In genomic region chr11:70844387-70844786, GRCh38 we compare ENCODE assay signal across 20 cellular contexts.
DNase-seq lines count a peak whose midpoint lies in the region; ATAC-seq, FAIRE-seq and TF ChIP-seq lines count a peak whose summit lies in the region.
"Had no signal": no experiment of that assay in that cellular context is flagged by ENCODE, and none has a peak within 500 bp of the region (broad histone marks: within the 10 kb centered on the region; RNA-seq: fewer than 3 reads in every experiment).

No MANE protein-coding gene starts in this region.

- H3K18ac ChIP-seq in H9 (ENCODE audit: insufficient read length, low read depth, low read length) (no peak overlapping the region), H1 (ENCODE audit: extremely low read depth, low read length) (no peak overlapping the region)

- H4K91ac ChIP-seq in H9 (ENCODE audit: insufficient read length, low read depth, low read length) (no peak overlapping the region), H1 (replicated peaks; ENCODE audit: insufficient read length, low read length) (no peak overlapping the region)

- POLR2A ChIA-PET in H1 (lab: Charles Lee; ENCODE audit: partially characterized antibody): no interaction called here

- H3K4me2 ChIP-seq in GM23338 (no peak overlapping the region), H9 (ENCODE audit: insufficient read depth, insufficient read length, low read length) (no peak overlapping the region), H1 (ENCODE audit: insufficient read depth in 1 of 2, low read depth in 2 of 2, low read length in 2 of 2) (no peak overlapping the region), osteoblast (ENCODE audit: insufficient read depth, low read length) (no peak overlapping the region)

- no peaks in the 10 kb centered on the region for H3K79me2 ChIP-seq in GM23338 (replicated peaks; ENCODE audit: insufficient read depth)
- no peaks in the 10 kb centered on the region for H3K79me2 ChIP-seq in H9 (ENCODE audit: insufficient read depth, low read length)
- H3K79me2 ChIP-seq in H1 (ENCODE audit: control insufficient read depth in 1 of 2, insufficient read depth in 2 of 2, low read length in 2 of 2): no peaks in the 10 kb centered on the region
- H3K79me2 ChIP-seq in osteoblast (ENCODE audit: insufficient read depth, low read length): no peaks in the 10 kb centered on the region

- no peaks in the 10 kb centered on the region for H3K4me1 ChIP-seq in GM23338 (ENCODE audit: insufficient read depth)
- no peaks in the 10 kb centered on the region for H3K4me1 ChIP-seq in H9 (ENCODE audit: insufficient read depth, low read length)
- H3K4me1 ChIP-seq in H1 (replicated peaks in 1 of 4; ENCODE audit: control insufficient read depth in 3 of 4, insufficient read depth in 4 of 4, low read length in 3 of 4): no peaks in the 10 kb centered on the region; a peak in 1 of 7 replicates
- no peaks in the 10 kb centered on the region for H3K4me1 ChIP-seq in osteoblast (ENCODE audit: insufficient read depth, low read length)
- no peaks in the 10 kb centered on the region for H3K4me1 ChIP-seq in testis
- H3K4me1 ChIP-seq: BE2C had no signal

- no peak overlapping the region for H2BK120ac ChIP-seq in H9 (ENCODE audit: low read depth, low read length, poor library complexity, severe bottlenecking)
- H2BK120ac ChIP-seq in H1 (replicated peaks; ENCODE audit: low read depth, low read length): no peak overlapping the region

- H2BK20ac ChIP-seq in H9 (ENCODE audit: low read depth, low read length, poor library complexity, severe bottlenecking) (no peak overlapping the region), H1 (ENCODE audit: low read length) (no peak overlapping the region)

- no peaks in the 10 kb centered on the region for H3K9me2 ChIP-seq in GM23338 (ENCODE audit: insufficient read depth)

- no peak overlapping the region for H2BK5ac ChIP-seq in H9 (ENCODE audit: insufficient read length, low read length)
- H2BK5ac ChIP-seq in H1 (ENCODE audit: low read depth, low read length): no peak overlapping the region

- TF ChIP-seq RAD21 in H1 (IDR thresholded peaks at IDR 0.05 in 1 of 2, conservative IDR thresholded peaks at IDR 0.05 in 1 of 2; ENCODE audit: low read depth in 2 of 2, low read length in 2 of 2): no peak

- H3K4me1 Mint-ChIP-seq in GM23338: peaks cover 12% of the 10 kb centered on the region
- peaks cover 8 to 23% of the 10 kb centered on the region in 2 experiments for H3K4me1 Mint-ChIP-seq in H9
- H3K4me1 Mint-ChIP-seq: CD4-positive, CD25-positive, alpha-beta regulatory T cell; CD8-positive, alpha-beta memory T cell had no signal

- ATAC-seq in GM23338: peak; percentile 47
- ATAC-seq: GM12878, K562 had no signal

- H3F3A ChIP-seq in GM23338 (replicated peaks; ENCODE audit: low read depth): no peaks in the 10 kb centered on the region

- H3K56ac ChIP-seq in H9 (ENCODE audit: insufficient read length, low read depth, low read length): no peak overlapping the region
- no peak overlapping the region for H3K56ac ChIP-seq in H1 (replicated peaks; ENCODE audit: insufficient read length, low read depth, low read length)

- H3K9me3 ChIP-seq in H9 (ENCODE audit: control insufficient read depth, low read depth, low read length) (no peaks in the 10 kb centered on the region), H1 (ENCODE audit: insufficient read depth in 2 of 2, low read depth in 1 of 2, low read length in 1 of 2) (no peaks in the 10 kb centered on the region), osteoblast (ENCODE audit: low read depth, low read length) (no peaks in the 10 kb centered on the region), testis (no peaks in the 10 kb centered on the region)
- H3K9me3 ChIP-seq: BE2C had no signal

- H4K8ac ChIP-seq in H9 (replicated peaks; ENCODE audit: insufficient read length, low read depth, low read length) (no peak overlapping the region), H1 (ENCODE audit: extremely low read depth, insufficient read depth, low read length) (no peak overlapping the region)

- no peak overlapping the region for H3K27ac Mint-ChIP-seq in GM23338
- H3K27ac Mint-ChIP-seq in H9: peak overlapping the region in 2 of 3 experiments; percentile 0 to 6; a peak in 3 of 7 replicates
- H3K27ac Mint-ChIP-seq: CD4-positive, CD25-positive, alpha-beta regulatory T cell; CD8-positive, alpha-beta memory T cell had no signal

- no peak overlapping the region for H3K27ac ChIP-seq in GM23338 (ENCODE audit: low read depth)
- no peak overlapping the region for H3K27ac ChIP-seq in H9 (ENCODE audit: insufficient read length, low read depth, low read length)
- no peak overlapping the region for H3K27ac ChIP-seq in H1 (ENCODE audit: low read depth, low read length)
- no peak overlapping the region for H3K27ac ChIP-seq in osteoblast (ENCODE audit: low read depth, low read length)
- H3K27ac ChIP-seq in testis: no peak overlapping the region

- H3K79me1 ChIP-seq in H9 (ENCODE audit: insufficient read depth, low read depth, low read length, poor library complexity, severe bottlenecking) (no peaks in the 10 kb centered on the region), H1 (ENCODE audit: low read depth, low read length) (no peaks in the 10 kb centered on the region; the same call in none of the 2 replicates)

- no peak for TF ChIP-seq EP300 in H1 (IDR thresholded peaks at IDR 0.05; ENCODE audit: borderline replicate concordance in 1 of 2, low read depth in 2 of 2, low read length in 2 of 2)

- H3K14ac ChIP-seq in H9 (ENCODE audit: insufficient read depth, low read length) (no peak overlapping the region), H1 (ENCODE audit: insufficient read length) (no peak overlapping the region)

- no peaks in the 10 kb centered on the region for H3K23me2 ChIP-seq in H9 (ENCODE audit: insufficient read length, low read depth, low read length, poor library complexity, severe bottlenecking)
- H3K23me2 ChIP-seq in H1 (ENCODE audit: low read depth, low read length): no peaks in the 10 kb centered on the region

- no peaks in the 10 kb centered on the region; the same call in 1 of the 3 replicates for H3K36me3 Mint-ChIP-seq in GM23338 (ENCODE audit: low read depth)
- H3K36me3 Mint-ChIP-seq in H9 (ENCODE audit: insufficient read depth in 1 of 3, low read depth in 3 of 3): peaks cover 0 to 3% (median 0%) of the 10 kb centered on the region in 3 experiments; a peak in 1 of 7 replicates
- H3K36me3 Mint-ChIP-seq: CD4-positive, CD25-positive, alpha-beta regulatory T cell; CD8-positive, alpha-beta memory T cell had no signal

- H2AK5ac ChIP-seq in H9 (ENCODE audit: insufficient read length, low read length): no peak overlapping the region
- H2AK5ac ChIP-seq in H1 (ENCODE audit: low read depth, low read length): no peak overlapping the region

- H3K4me3 ChIP-seq in GM23338 (no peak overlapping the region), H1 (ENCODE audit: extremely low read depth in 1 of 4, insufficient read depth in 2 of 4, low read depth in 3 of 4, low read length in 4 of 4) (no peak overlapping the region), osteoblast (ENCODE audit: insufficient read depth, low read length) (no peak overlapping the region), testis (no peak overlapping the region)
- H3K4me3 ChIP-seq: GM12878, K562 had no signal

- CTCF ChIA-PET in H1 (lab: Charles Lee; ENCODE audit: partially characterized antibody): no interaction called here

- H3K27me3 Mint-ChIP-seq in GM23338 (ENCODE audit: insufficient read depth, low read depth, poor library complexity) (peaks cover 7% of the 10 kb centered on the region), H9 (ENCODE audit: low read depth) (no peaks in the 10 kb centered on the region; the same call in 1 of the 2 replicates)
- H3K27me3 Mint-ChIP-seq: CD4-positive, CD25-positive, alpha-beta regulatory T cell had no signal

- H4K20me1 ChIP-seq in GM23338 (replicated peaks; ENCODE audit: insufficient read depth) (no peaks in the 10 kb centered on the region), H9 (ENCODE audit: control insufficient read depth, insufficient read depth, insufficient read length) (no peaks in the 10 kb centered on the region), H1 (replicated peaks in 1 of 2; ENCODE audit: control insufficient read depth in 1 of 2, insufficient read depth in 2 of 2, low read length in 2 of 2) (peaks cover 4 to 12% of the 10 kb centered on the region in 2 experiments), osteoblast (ENCODE audit: insufficient read depth, low read length) (no peaks in the 10 kb centered on the region)

- no peak for FAIRE-seq in H1 (lab: Jason Lieb, UNC)
- FAIRE-seq: GM12878, GM19239, H54, K562 had no signal

- no peak overlapping the region for H3K4me3 Mint-ChIP-seq in GM23338
- peak overlapping the region in 1 of 2 experiments; percentile 2; a peak in 1 of 5 replicates for H3K4me3 Mint-ChIP-seq in H9
- H3K4me3 Mint-ChIP-seq: CD4-positive, CD25-positive, alpha-beta regulatory T cell; CD8-positive, alpha-beta memory T cell had no signal

- no peak overlapping the region for H2BK12ac ChIP-seq in H9 (ENCODE audit: insufficient read length, low read depth, low read length)
- H2BK12ac ChIP-seq in H1 (ENCODE audit: low read depth, low read length): no peak overlapping the region

- no peaks in the 10 kb centered on the region for H3K36me3 ChIP-seq in GM23338 (ENCODE audit: insufficient read depth)
- no peaks in the 10 kb centered on the region for H3K36me3 ChIP-seq in H1 (ENCODE audit: control insufficient read depth in 2 of 4, insufficient read depth in 4 of 4, low read length in 3 of 4)
- no peaks in the 10 kb centered on the region for H3K36me3 ChIP-seq in osteoblast (ENCODE audit: insufficient read depth, low read length)
- H3K36me3 ChIP-seq in testis (ENCODE audit: low read depth, missing control alignments): no peaks in the 10 kb centered on the region
- H3K36me3 ChIP-seq: BE2C had no signal

- no peaks in the 10 kb centered on the region for H3K27me3 ChIP-seq in GM23338 (ENCODE audit: insufficient read depth)
- H3K27me3 ChIP-seq in H9 (ENCODE audit: insufficient read depth, low read length): no peaks in the 10 kb centered on the region
- no peaks in the 10 kb centered on the region for H3K27me3 ChIP-seq in H1 (replicated peaks in 1 of 4; ENCODE audit: control insufficient read depth in 3 of 4, extremely low read depth in 1 of 4, insufficient read depth in 3 of 4, low read length in 3 of 4)
- no peaks in the 10 kb centered on the region for H3K27me3 ChIP-seq in osteoblast (ENCODE audit: insufficient read depth, low read length)
- no peaks in the 10 kb centered on the region for H3K27me3 ChIP-seq in testis
- H3K27me3 ChIP-seq: BE2C had no signal

- intact Hi-C loops in testis (cut with DNase I; ENCODE audit: low total_unique reads): no loop called here

- TF ChIP-seq CTCF in GM23338 (conservative IDR thresholded peaks at IDR 0.05; ENCODE audit: low read depth in 2 of 2) (no peak), H9 (conservative IDR thresholded peaks at IDR 0.05) (no peak), H1 (IDR thresholded peaks at IDR 0.05; ENCODE audit: control extremely low read depth in 1 of 3, insufficient read depth in 1 of 3, low read depth in 1 of 3, low read length in 3 of 3) (no peak), osteoblast (IDR thresholded peaks at IDR 0.05; ENCODE audit: extremely low read depth, low read depth, low read length) (no peak), testis (IDR thresholded peaks at IDR 0.05) (no peak)

- no peak overlapping the region for H3T11ph ChIP-seq in H9 (ENCODE audit: low read length)

- H2AFZ ChIP-seq in GM23338: no peak overlapping the region
- no peak overlapping the region for H2AFZ ChIP-seq in H9 (ENCODE audit: low read length)
- no peak overlapping the region for H2AFZ ChIP-seq in H1 (ENCODE audit: low read length)
- no peak overlapping the region for H2AFZ ChIP-seq in osteoblast (ENCODE audit: low read length)

- no peak overlapping the region for H3K23ac ChIP-seq in H9 (ENCODE audit: insufficient read length, low read depth, low read length)
- H3K23ac ChIP-seq in H1 (ENCODE audit: insufficient read length): no peak overlapping the region

- H4K5ac ChIP-seq in H9 (ENCODE audit: insufficient read length, low read depth, low read length) (no peak overlapping the region), H1 (ENCODE audit: insufficient read length, low read depth, low read length) (no peak overlapping the region)

- DNase-seq in GM23338 (ENCODE audit: low spot score): no peak
- no peak for DNase-seq in H9
- DNase-seq in H1 (ENCODE audit: low read depth in 1 of 2, low spot score in 2 of 2): no peak
- DNase-seq in osteoblast (ENCODE audit: insufficient read length, low spot score, missing footprints): peak; percentile 6
- DNase-seq in AG20443 (ENCODE audit: low spot score): no peak
- DNase-seq in testis: no peak
- no peak for DNase-seq in stimulated activated CD4-positive, alpha-beta T cell treated with anti-CD3 and anti-CD28 coated beads, Interleukin-12 subunit alpha, Interleukin-12 subunit beta, amount 100 ng/mL, for 4 hours
- DNase-seq: BE2C; C1 segment of cervical spinal cord; CD4-positive, CD25-positive, alpha-beta regulatory T cell; CD8-positive, alpha-beta memory T cell; COR-L47; DMS 273 treated with DMSO at 0.1 percent for 48 hours; DMS53; DND-41; EL had no signal

- no CpG with 5 or more reads among the region's 14 CpGs for WGBS in H9 (ENCODE audit: extremely low coverage, insufficient read length, low lambda C conversion rate)
- WGBS in H1 (ENCODE audit: extremely low coverage in 1 of 2, insufficient coverage in 1 of 2, insufficient read length in 1 of 2, insufficient replicate concordance in 2 of 2, low coverage in 1 of 2, low lambda C conversion rate in 2 of 2, missing lambda C conversion rate in 1 of 2), 2 experiments: 84% methylated on average over 14 of the region's 14 CpGs; no CpG with 5 or more reads in 1 of the 2 experiments
- WGBS in testis, 2 donors: 77 to 81% methylated on average over 14 of the region's 14 CpGs

- no peak overlapping the region for H3K9ac ChIP-seq in H9 (ENCODE audit: extremely low read depth, insufficient read length, low read length)
- no peak overlapping the region for H3K9ac ChIP-seq in H1 (replicated peaks in 1 of 4; ENCODE audit: extremely low read depth in 1 of 4, low read depth in 3 of 4, low read length in 3 of 4)

- H2BK15ac ChIP-seq in H9 (ENCODE audit: low read depth, low read length) (no peak overlapping the region), H1 (ENCODE audit: low read length) (no peak overlapping the region)

- TF ChIP-seq POLR2A in H1 (IDR thresholded peaks at IDR 0.05; ENCODE audit: control extremely low read depth in 1 of 2, low read depth in 2 of 2, low read length in 2 of 2) (no peak), testis (IDR thresholded peaks at IDR 0.05) (no peak)

- H3K9me3 Mint-ChIP-seq in GM23338 (no peaks in the 10 kb centered on the region), H9 (no peaks in the 10 kb centered on the region)

- H3K4ac ChIP-seq in H9 (ENCODE audit: low read depth, low read length) (no peak overlapping the region), H1 (replicated peaks; ENCODE audit: insufficient read length, low read depth, low read length) (no peak overlapping the region)
